Comparison of ENCODE assay signal across 19 cellular contexts in genomic region chr14:63710497-63710896, GRCh38.
"Had no signal": no experiment of that assay in that cellular context is flagged by ENCODE, and none has a peak within 500 bp of the region (broad histone marks: within the 10 kb centered on the region; RNA-seq: fewer than 3 reads in every experiment).

No MANE protein-coding gene starts in this region.

- H3K36me3 ChIP-seq: brain microvascular endothelial cell, neutrophil, thyroid gland had no signal

- ATAC-seq: activated CD8-positive, alpha-beta T cell treated with anti-CD3 and anti-CD28 coated beads, Interleukin-2, amount 10 ng/mL, durations not matched to agents 7 days and 5 days had no signal

- H3K27me3 Mint-ChIP-seq: activated naive CD8-positive, alpha-beta T cell treated with anti-CD3 and anti-CD28 coated beads, Interleukin-2, amount 10 ng/mL, durations not matched to agents 7 days and 5 days; central memory CD8-positive, alpha-beta T cell had no signal

- H3K27ac Mint-ChIP-seq: activated CD8-positive, alpha-beta T cell treated with anti-CD3 and anti-CD28 coated beads, Interleukin-2, amount 10 ng/mL, durations not matched to agents 7 days and 5 days; activated naive CD8-positive, alpha-beta T cell treated with anti-CD3 and anti-CD28 coated beads, Interleukin-2, amount 10 ng/mL, durations not matched to agents 7 days and 5 days had no signal

- H3K4me3 ChIP-seq: coronary artery, esophagus muscularis mucosa, thyroid gland had no signal

- DNase-seq: activated CD4-positive, alpha-beta T cell treated with anti-CD3 and anti-CD28 coated beads for 4 hours; activated CD8-positive, alpha-beta memory T cell treated with anti-CD3 and anti-CD28 coated beads, Interleukin-2, amount 50 U/mL, for 4 hours; activated CD8-positive, alpha-beta T cell treated with anti-CD3 and anti-CD28 coated beads, Interleukin-2, amount 10 ng/mL, durations not matched to agents 7 days and 5 days; activated gamma-delta T cell treated with Interleukin-2 at 50 U/mL for 16 hours; activated naive CD8-positive, alpha-beta T cell treated with anti-CD3 and anti-CD28 coated beads, Interleukin-2, amount 10 ng/mL, durations not matched to agents 7 days and 5 days; activated T-cell treated with anti-CD3 and anti-CD28 coated beads, Interleukin-2, amount 50 U/mL, for 48 hours; anterior cingulate cortex; brain microvascular endothelial cell; hypothalamus; midbrain; stimulated activated CD4-positive, alpha-beta T cell treated with anti-CD3 and anti-CD28 coated beads, Interleukin-1b, Interleukin-23, amount 100 ng/mL, for 48 hours; T-helper 1 cell; T1000; thyroid gland had no signal

- H3K4me1 ChIP-seq: parathyroid adenoma, thyroid gland had no signal

- H3K27ac ChIP-seq: brain microvascular endothelial cell, coronary artery, esophagus muscularis mucosa, neutrophil, parathyroid adenoma, thyroid gland had no signal

- H3K9ac ChIP-seq: parathyroid adenoma had no signal

- H3K27me3 ChIP-seq: brain microvascular endothelial cell, esophagus muscularis mucosa, neutrophil, thyroid gland had no signal

- H2AFZ ChIP-seq: parathyroid adenoma had no signal

- H3K9me3 Mint-ChIP-seq: activated naive CD8-positive, alpha-beta T cell treated with anti-CD3 and anti-CD28 coated beads, Interleukin-2, amount 10 ng/mL, durations not matched to agents 7 days and 5 days; central memory CD8-positive, alpha-beta T cell had no signal

- H3K9me3 ChIP-seq: esophagus muscularis mucosa, neutrophil, thyroid gland had no signal

- H3K4me3 Mint-ChIP-seq: activated CD8-positive, alpha-beta T cell treated with anti-CD3 and anti-CD28 coated beads, Interleukin-2, amount 10 ng/mL, durations not matched to agents 7 days and 5 days; activated naive CD8-positive, alpha-beta T cell treated with anti-CD3 and anti-CD28 coated beads, Interleukin-2, amount 10 ng/mL, durations not matched to agents 7 days and 5 days; central memory CD8-positive, alpha-beta T cell had no signal
